In genomic region chr5:115169392-115170127, GRCh38 we compare ENCODE assay signal across 8 cellular contexts. TPM values are rescaled to one million over a fixed set of nuclear protein-coding genes. Genes with fewer than 3 reads are reported as not detected.
DNase-seq lines count a peak whose midpoint lies in the region; ATAC-seq lines count a peak whose summit lies in the region.

Gene TRIM36, minus strand, starts transcription at chr5:115169908. Its CDS starts 274 bp downstream, at chr5:115169634.

- H3K27me3 ChIP-seq in esophagus (ENCODE audit: control insufficient read depth in 1 of 2, insufficient read depth in 2 of 2, low read length in 2 of 2), result peaks cover 0 to 10% of the 10 kb centered on the region in 2 donors
- H3K27me3 ChIP-seq in muscle layer of duodenum (ENCODE audit: low read depth, low read length), result peaks cover 9% of the 10 kb centered on the region

- H3K27ac ChIP-seq in esophagus (ENCODE audit: low read depth in 2 of 2, low read length in 1 of 2), result no peak within 1 kb of the TSS
- H3K27ac ChIP-seq in muscle layer of duodenum (ENCODE audit: low read length), result peak within 1 kb of the TSS; percentile 58

- H3K9me3 ChIP-seq in esophagus (ENCODE audit: control insufficient read depth in 2 of 2, insufficient read depth in 1 of 2, low read depth in 1 of 2, low read length in 1 of 2), result peaks cover 0 to 11% of the 10 kb centered on the region in 2 donors
- H3K9me3 ChIP-seq in muscle layer of duodenum (ENCODE audit: control insufficient read depth in 1 of 2, low read length in 2 of 2), result no peaks in the 10 kb centered on the region

- 0 to 1% methylated on average over 72 to 77 of the region's 77 CpGs for WGBS in esophagus, 2 donors

- H3K4me3 ChIP-seq in esophagus (ENCODE audit: low read depth in 1 of 2, low read length in 2 of 2), result peak within 1 kb of the TSS; percentile 68 to 78
- peak within 1 kb of the TSS; percentile 66 to 95 for H3K4me3 ChIP-seq in muscle layer of duodenum (ENCODE audit: low read depth in 1 of 2, low read length in 2 of 2)

- ATAC-seq in GM21529 (IDR thresholded peaks at IDR 0.05; ENCODE audit: unreplicated experiment), result peak; percentile 97

- H3K4me1 ChIP-seq in esophagus (ENCODE audit: control insufficient read depth in 2 of 2, insufficient read depth in 2 of 2, low read length in 1 of 2), result peaks cover 2 to 3% of the 10 kb centered on the region in 2 donors
- peaks cover 0 to 17% of the 10 kb centered on the region in 2 donors for H3K4me1 ChIP-seq in muscle layer of duodenum (ENCODE audit: control insufficient read depth in 1 of 2, insufficient read depth in 2 of 2, low read length in 2 of 2)

- DNase-seq in DMS153 (lab: John Stamatoyannopoulos, UW) (peak; percentile 68), HuH-7.5 (ENCODE audit: low spot score) (peak; percentile 72), OCI-M1 (lab: John Stamatoyannopoulos, UW) (peak; percentile 78)
- peak; percentile 93 for DNase-seq in activated T-cell treated with anti-CD3 and anti-CD28 coated beads, Interleukin-2, amount 50 U/mL, for 1 hour
- peak; percentile 74 to 78 for DNase-seq in stimulated activated CD8-positive, alpha-beta memory T cell treated with anti-CD3 and anti-CD28 coated beads, Interleukin-7, amount 100 ng/mL, for 1 hour (ENCODE audit: low read depth in 2 of 2)

- H3K36me3 ChIP-seq in esophagus (ENCODE audit: control insufficient read depth in 2 of 2, insufficient read depth in 2 of 2, low read length in 1 of 2) (no peaks in the 10 kb centered on the region), muscle layer of duodenum (ENCODE audit: control insufficient read depth in 1 of 2, insufficient read depth in 2 of 2, low read length in 2 of 2) (no peaks in the 10 kb centered on the region)

RNA-seq across cellular contexts. Expression of gene TRIM36, which starts in this region (rescaled TPM):
- under 1 TPM; 0.20 to 0.37 TPM for polyA plus RNA-seq in esophagus
